In genomic region chr9:131619680-131620079, GRCh38 we compare ENCODE assay signal across 12 cellular contexts.
"Had no signal": no experiment of that assay in that cellular context is flagged by ENCODE, and none has a peak within 500 bp of the region (broad histone marks: within the 10 kb centered on the region; RNA-seq: fewer than 3 reads in every experiment).

No MANE protein-coding gene starts in this region.

- H3K9me3 Mint-ChIP-seq: activated naive CD4-positive, alpha-beta T cell treated with anti-CD3 and anti-CD28 coated beads for 36 hours; naive thymus-derived CD4-positive, alpha-beta T cell had no signal

- H3K4me1 Mint-ChIP-seq: activated CD4-positive, alpha-beta T cell treated with anti-CD3 and anti-CD28 coated beads for 36 hours had no signal

- H3K27ac Mint-ChIP-seq: activated CD4-positive, alpha-beta T cell treated with anti-CD3 and anti-CD28 coated beads for 36 hours; activated naive CD4-positive, alpha-beta T cell treated with anti-CD3 and anti-CD28 coated beads for 36 hours; T-helper 17 cell had no signal

- H3K27me3 Mint-ChIP-seq: activated CD4-positive, alpha-beta T cell treated with anti-CD3 and anti-CD28 coated beads for 36 hours; naive thymus-derived CD4-positive, alpha-beta T cell; T-helper 17 cell had no signal

- H3K27me3 ChIP-seq: ascending aorta, dorsolateral prefrontal cortex, gastroesophageal sphincter, neutrophil had no signal

- H3K4me3 Mint-ChIP-seq: activated CD4-positive, alpha-beta T cell treated with anti-CD3 and anti-CD28 coated beads for 36 hours; activated naive CD4-positive, alpha-beta T cell treated with anti-CD3 and anti-CD28 coated beads for 36 hours; naive thymus-derived CD4-positive, alpha-beta T cell had no signal

- H3K27ac ChIP-seq: ascending aorta, gastroesophageal sphincter, neutrophil, WERI-Rb-1 had no signal

- H3K4me3 ChIP-seq: ascending aorta, dorsolateral prefrontal cortex, gastroesophageal sphincter had no signal

- ATAC-seq: activated CD4-positive, alpha-beta T cell treated with anti-CD3 and anti-CD28 coated beads for 36 hours; gastroesophageal sphincter; naive thymus-derived CD4-positive, alpha-beta T cell; T-helper 17 cell had no signal

- DNase-seq: activated CD4-positive, alpha-beta T cell treated with anti-CD3 and anti-CD28 coated beads for 36 hours; activated naive CD4-positive, alpha-beta T cell treated with anti-CD3 and anti-CD28 coated beads for 36 hours; dorsolateral prefrontal cortex; erythroblast; mammary epithelial cell; naive thymus-derived CD4-positive, alpha-beta T cell; stimulated activated CD4-positive, alpha-beta T cell treated with anti-CD3 and anti-CD28 coated beads, Interleukin-1b, Interleukin-23, amount 100 ng/mL, for 48 hours; T-helper 17 cell; WERI-Rb-1 had no signal

- H3K9me3 ChIP-seq: ascending aorta, gastroesophageal sphincter, neutrophil had no signal
